In the genomic region with DNA sequence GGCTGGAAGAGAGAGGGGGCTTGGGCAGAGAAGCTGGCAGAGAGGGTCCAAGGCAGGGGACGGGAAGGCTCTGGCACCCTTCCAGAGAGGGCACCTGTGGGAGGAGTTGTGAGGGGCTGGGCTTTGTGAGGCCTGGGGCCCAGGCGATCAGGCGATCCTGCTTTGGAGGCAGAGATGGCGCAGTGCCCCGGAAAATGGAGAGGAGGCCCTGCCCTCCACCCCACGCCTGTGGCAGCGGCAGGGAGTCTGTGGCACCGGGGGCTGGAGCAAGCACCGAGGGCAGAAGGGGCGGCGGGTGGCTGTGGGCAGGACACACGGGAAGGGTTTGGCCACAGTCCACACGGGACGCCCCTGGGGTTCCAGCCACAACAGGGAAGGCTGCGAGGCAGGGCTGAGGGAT, we compare ENCODE assay signal across 1 cellular context.
TF ChIP-seq lines count a peak whose summit lies in the region.

No MANE protein-coding gene starts in this region.

TF ChIP-seq in GM23338, 12 proteins besides CTCF, POLR2A, EP300 and RAD21 (continued from another document):
- TF ChIP-seq, protein P1, sequence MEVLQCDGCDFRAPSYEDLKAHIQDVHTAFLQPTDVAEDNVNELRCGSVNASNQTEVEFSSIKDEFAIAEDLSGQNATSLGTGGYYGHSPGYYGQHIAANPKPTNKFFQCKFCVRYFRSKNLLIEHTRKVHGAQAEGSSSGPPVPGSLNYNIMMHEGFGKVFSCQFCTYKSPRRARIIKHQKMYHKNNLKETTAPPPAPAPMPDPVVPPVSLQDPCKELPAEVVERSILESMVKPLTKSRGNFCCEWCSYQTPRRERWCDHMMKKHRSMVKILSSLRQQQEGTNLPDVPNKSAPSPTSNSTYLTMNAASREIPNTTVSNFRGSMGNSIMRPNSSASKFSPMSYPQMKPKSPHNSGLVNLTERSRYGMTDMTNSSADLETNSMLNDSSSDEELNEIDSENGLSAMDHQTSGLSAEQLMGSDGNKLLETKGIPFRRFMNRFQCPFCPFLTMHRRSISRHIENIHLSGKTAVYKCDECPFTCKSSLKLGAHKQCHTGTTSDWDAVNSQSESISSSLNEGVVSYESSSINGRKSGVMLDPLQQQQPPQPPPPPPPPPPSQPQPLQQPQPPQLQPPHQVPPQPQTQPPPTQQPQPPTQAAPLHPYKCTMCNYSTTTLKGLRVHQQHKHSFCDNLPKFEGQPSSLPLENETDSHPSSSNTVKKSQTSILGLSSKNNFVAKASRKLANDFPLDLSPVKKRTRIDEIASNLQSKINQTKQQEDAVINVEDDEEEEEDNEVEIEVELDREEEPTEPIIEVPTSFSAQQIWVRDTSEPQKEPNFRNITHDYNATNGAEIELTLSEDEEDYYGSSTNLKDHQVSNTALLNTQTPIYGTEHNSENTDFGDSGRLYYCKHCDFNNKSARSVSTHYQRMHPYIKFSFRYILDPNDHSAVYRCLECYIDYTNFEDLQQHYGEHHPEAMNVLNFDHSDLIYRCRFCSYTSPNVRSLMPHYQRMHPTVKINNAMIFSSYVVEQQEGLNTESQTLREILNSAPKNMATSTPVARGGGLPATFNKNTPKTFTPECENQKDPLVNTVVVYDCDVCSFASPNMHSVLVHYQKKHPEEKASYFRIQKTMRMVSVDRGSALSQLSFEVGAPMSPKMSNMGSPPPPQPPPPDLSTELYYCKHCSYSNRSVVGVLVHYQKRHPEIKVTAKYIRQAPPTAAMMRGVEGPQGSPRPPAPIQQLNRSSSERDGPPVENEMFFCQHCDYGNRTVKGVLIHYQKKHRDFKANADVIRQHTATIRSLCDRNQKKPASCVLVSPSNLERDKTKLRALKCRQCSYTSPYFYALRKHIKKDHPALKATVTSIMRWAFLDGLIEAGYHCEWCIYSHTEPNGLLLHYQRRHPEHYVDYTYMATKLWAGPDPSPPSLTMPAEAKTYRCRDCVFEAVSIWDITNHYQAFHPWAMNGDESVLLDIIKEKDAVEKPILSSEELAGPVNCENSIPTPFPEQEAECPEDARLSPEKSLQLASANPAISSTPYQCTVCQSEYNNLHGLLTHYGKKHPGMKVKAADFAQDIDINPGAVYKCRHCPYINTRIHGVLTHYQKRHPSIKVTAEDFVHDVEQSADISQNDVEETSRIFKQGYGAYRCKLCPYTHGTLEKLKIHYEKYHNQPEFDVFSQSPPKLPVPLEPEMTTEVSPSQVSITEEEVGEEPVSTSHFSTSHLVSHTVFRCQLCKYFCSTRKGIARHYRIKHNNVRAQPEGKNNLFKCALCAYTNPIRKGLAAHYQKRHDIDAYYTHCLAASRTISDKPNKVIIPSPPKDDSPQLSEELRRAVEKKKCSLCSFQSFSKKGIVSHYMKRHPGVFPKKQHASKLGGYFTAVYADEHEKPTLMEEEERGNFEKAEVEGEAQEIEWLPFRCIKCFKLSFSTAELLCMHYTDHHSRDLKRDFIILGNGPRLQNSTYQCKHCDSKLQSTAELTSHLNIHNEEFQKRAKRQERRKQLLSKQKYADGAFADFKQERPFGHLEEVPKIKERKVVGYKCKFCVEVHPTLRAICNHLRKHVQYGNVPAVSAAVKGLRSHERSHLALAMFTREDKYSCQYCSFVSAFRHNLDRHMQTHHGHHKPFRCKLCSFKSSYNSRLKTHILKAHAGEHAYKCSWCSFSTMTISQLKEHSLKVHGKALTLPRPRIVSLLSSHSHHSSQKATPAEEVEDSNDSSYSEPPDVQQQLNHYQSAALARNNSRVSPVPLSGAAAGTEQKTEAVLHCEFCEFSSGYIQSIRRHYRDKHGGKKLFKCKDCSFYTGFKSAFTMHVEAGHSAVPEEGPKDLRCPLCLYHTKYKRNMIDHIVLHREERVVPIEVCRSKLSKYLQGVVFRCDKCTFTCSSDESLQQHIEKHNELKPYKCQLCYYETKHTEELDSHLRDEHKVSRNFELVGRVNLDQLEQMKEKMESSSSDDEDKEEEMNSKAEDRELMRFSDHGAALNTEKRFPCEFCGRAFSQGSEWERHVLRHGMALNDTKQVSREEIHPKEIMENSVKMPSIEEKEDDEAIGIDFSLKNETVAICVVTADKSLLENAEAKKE (CRISPR knock-in tag; IDR thresholded peaks at IDR 0.05) = no peak
- no peak for TF ChIP-seq POLR2AphosphoS5 (IDR thresholded peaks at IDR 0.05; ENCODE audit: low read depth)
- TF ChIP-seq, protein P2, sequence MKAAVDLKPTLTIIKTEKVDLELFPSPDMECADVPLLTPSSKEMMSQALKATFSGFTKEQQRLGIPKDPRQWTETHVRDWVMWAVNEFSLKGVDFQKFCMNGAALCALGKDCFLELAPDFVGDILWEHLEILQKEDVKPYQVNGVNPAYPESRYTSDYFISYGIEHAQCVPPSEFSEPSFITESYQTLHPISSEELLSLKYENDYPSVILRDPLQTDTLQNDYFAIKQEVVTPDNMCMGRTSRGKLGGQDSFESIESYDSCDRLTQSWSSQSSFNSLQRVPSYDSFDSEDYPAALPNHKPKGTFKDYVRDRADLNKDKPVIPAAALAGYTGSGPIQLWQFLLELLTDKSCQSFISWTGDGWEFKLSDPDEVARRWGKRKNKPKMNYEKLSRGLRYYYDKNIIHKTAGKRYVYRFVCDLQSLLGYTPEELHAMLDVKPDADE (IDR thresholded peaks at IDR 0.05) = no peak
TF ChIP-seq in GM23338: peak in this region for 0.
